14 cellular contexts compared by ENCODE assay signal in the genomic region with DNA sequence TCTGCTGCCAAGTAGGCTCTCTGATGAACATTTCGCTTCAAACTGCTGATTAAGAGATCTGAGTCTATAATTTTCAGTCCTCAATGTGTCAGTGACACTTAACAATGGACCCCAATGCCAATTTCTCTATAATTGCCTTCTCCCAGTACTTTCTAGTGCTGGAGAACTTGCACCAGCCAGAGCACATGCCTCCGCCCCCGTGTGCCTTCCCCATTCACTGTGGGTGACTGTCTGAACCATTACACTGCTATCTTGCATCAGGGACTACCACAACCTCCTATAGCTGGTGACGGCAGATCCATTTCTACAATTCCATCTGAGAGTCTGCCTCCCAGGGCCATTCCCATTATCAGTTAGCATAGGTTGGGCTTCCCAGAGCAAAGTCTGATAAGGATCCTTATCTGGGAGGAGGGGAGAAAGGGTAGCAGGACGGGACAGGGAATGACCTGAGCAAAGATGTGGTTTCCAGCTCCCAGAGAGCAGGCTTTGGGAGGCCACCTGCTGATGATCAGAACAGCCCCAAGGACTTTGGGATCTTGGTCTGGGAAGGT.
"Had no signal": no experiment of that assay in that cellular context is flagged by ENCODE, and none has a peak within 500 bp of the region (broad histone marks: within the 10 kb centered on the region; RNA-seq: fewer than 3 reads in every experiment).

No MANE protein-coding gene starts in this region.

- DNase-seq: activated B cell treated with CpG ODN at 0.5 μM for 24 hours; activated CD4-positive, alpha-beta memory T cell treated with anti-CD3 and anti-CD28 coated beads, Interleukin-2, amount 10 ng/mL, durations not matched to agents 7 days and 5 days; activated CD4-positive, alpha-beta T cell treated with anti-CD3 and anti-CD28 coated beads for 4 hours; activated CD8-positive, alpha-beta memory T cell treated with anti-CD3 and anti-CD28 coated beads, Interleukin-2, amount 10 ng/mL, durations not matched to agents 7 days and 5 days; dermis blood vessel endothelial cell; effector memory CD8-positive, alpha-beta T cell; hypothalamus; lower lobe of right lung; stimulated activated naive CD4-positive, alpha-beta T cell; thyroid gland had no signal

- ATAC-seq: activated CD8-positive, alpha-beta memory T cell treated with anti-CD3 and anti-CD28 coated beads, Interleukin-2, amount 10 ng/mL, durations not matched to agents 7 days and 5 days; effector memory CD8-positive, alpha-beta T cell; lower lobe of right lung had no signal

- H3K4me1 ChIP-seq: lower lobe of right lung, thyroid gland had no signal

- H3K9me3 Mint-ChIP-seq: activated B cell treated with CpG ODN at 0.5 μM for 24 hours; activated CD4-positive, alpha-beta memory T cell treated with anti-CD3 and anti-CD28 coated beads, Interleukin-2, amount 10 ng/mL, durations not matched to agents 7 days and 5 days; effector memory CD8-positive, alpha-beta T cell; mesothelial cell of epicardium; nephron had no signal

- H3K4me3 Mint-ChIP-seq: activated B cell treated with CpG ODN at 0.5 μM for 24 hours; activated CD4-positive, alpha-beta memory T cell treated with anti-CD3 and anti-CD28 coated beads, Interleukin-2, amount 10 ng/mL, durations not matched to agents 7 days and 5 days; activated CD8-positive, alpha-beta memory T cell treated with anti-CD3 and anti-CD28 coated beads, Interleukin-2, amount 10 ng/mL, durations not matched to agents 7 days and 5 days; activated naive CD8-positive, alpha-beta T cell; effector memory CD8-positive, alpha-beta T cell; mesothelial cell of epicardium; nephron had no signal

- H3K27me3 ChIP-seq: cardiac muscle cell, thyroid gland had no signal

- H3K36me3 ChIP-seq: cardiac muscle cell, lower lobe of right lung, thyroid gland had no signal

- H3K4me1 Mint-ChIP-seq: activated B cell treated with CpG ODN at 0.5 μM for 24 hours; activated CD4-positive, alpha-beta memory T cell treated with anti-CD3 and anti-CD28 coated beads, Interleukin-2, amount 10 ng/mL, durations not matched to agents 7 days and 5 days; activated CD8-positive, alpha-beta memory T cell treated with anti-CD3 and anti-CD28 coated beads, Interleukin-2, amount 10 ng/mL, durations not matched to agents 7 days and 5 days; mesothelial cell of epicardium had no signal

- H3K27ac ChIP-seq: cardiac muscle cell, lower lobe of right lung, thyroid gland had no signal

- H3K4me3 ChIP-seq: cardiac muscle cell, lower lobe of right lung, thyroid gland had no signal

- H3K36me3 Mint-ChIP-seq: activated CD8-positive, alpha-beta memory T cell treated with anti-CD3 and anti-CD28 coated beads, Interleukin-2, amount 10 ng/mL, durations not matched to agents 7 days and 5 days; activated naive CD8-positive, alpha-beta T cell; mesothelial cell of epicardium had no signal

- H3K27ac Mint-ChIP-seq: activated B cell treated with CpG ODN at 0.5 μM for 24 hours; activated CD4-positive, alpha-beta memory T cell treated with anti-CD3 and anti-CD28 coated beads, Interleukin-2, amount 10 ng/mL, durations not matched to agents 7 days and 5 days; activated CD8-positive, alpha-beta memory T cell treated with anti-CD3 and anti-CD28 coated beads, Interleukin-2, amount 10 ng/mL, durations not matched to agents 7 days and 5 days; activated naive CD8-positive, alpha-beta T cell; effector memory CD8-positive, alpha-beta T cell; mesothelial cell of epicardium had no signal

- H3K9me3 ChIP-seq: lower lobe of right lung, thyroid gland had no signal
